In genomic region chr4:184313058-184313709, GRCh38 we compare ENCODE assay signal across 19 cellular contexts.
DNase-seq lines count a peak whose midpoint lies in the region; ATAC-seq, FAIRE-seq and TF ChIP-seq lines count a peak whose summit lies in the region.
"Had no signal": no experiment of that assay in that cellular context is flagged by ENCODE, and none has a peak within 500 bp of the region (broad histone marks: within the 10 kb centered on the region; RNA-seq: fewer than 3 reads in every experiment).

No MANE protein-coding gene starts in this region.

- peak overlapping the region; percentile 92 for H3K9ac ChIP-seq in GM12878 (ENCODE audit: control insufficient read depth, insufficient read depth, low read length)

- ATAC-seq in Right ventricle myocardium inferior, result no peak
- ATAC-seq in GM12878, result 0 out of 3 replicates have a peak, but pooled peaks have one; percentile 0
- ATAC-seq in GM18858 (IDR thresholded peaks at IDR 0.05; ENCODE audit: unreplicated experiment), result no peak
- no peak for ATAC-seq in HG02759 (IDR thresholded peaks at IDR 0.05; ENCODE audit: unreplicated experiment)

- SMC1A ChIA-PET in GM12878 (lab: Charles Lee; ENCODE audit: uncharacterized antibody, unreplicated experiment), result interaction anchor here (0.9 to 17.6 kb wide), 13 partner anchors 14 to 223 kb away, joined by 3 to 325 read pairs (median 32); no protein-coding TSS in a partner anchor

- RAD21 ChIA-PET in GM12878 (lab: Charles Lee; ENCODE audit: unreplicated experiment), result interaction anchor here (0.9 to 14.3 kb wide), 8 partner anchors 16 to 222 kb away, joined by 6 to 323 read pairs (median 103); no protein-coding TSS in a partner anchor

- CTCF ChIA-PET in GM12878 (lab: Yijun Ruan, JAX), result interaction anchor here (1.2 to 10.6 kb wide), 10 partner anchors 16 to 224 kb away, joined by 3 to 105 read pairs (median 17); no protein-coding TSS in a partner anchor

- no peak for FAIRE-seq in GM12878 (lab: Jason Lieb, UNC)

- 0 out of 2 replicates have a peak, but pooled peaks have one; percentile 39 for TF ChIP-seq POLR2A in GM12878 (IDR thresholded peaks at IDR 0.05; ENCODE audit: low read depth, low read length)

- intact Hi-C loops in Right ventricle myocardium inferior (cut with DNase I), result no loop called here
- intact Hi-C loops in GM12878 (cut with micrococcal nuclease; ENCODE audit: unreplicated experiment), result loop anchor here (5.0 kb wide), 1 partner anchor 84 kb away; no protein-coding TSS in a partner anchor

- H3K36me3 ChIP-seq in right atrium auricular region (no peaks in the 10 kb centered on the region), GM12878 (ENCODE audit: control insufficient read depth in 2 of 2, insufficient read depth in 2 of 2, low read length in 1 of 2) (no peaks in the 10 kb centered on the region; a peak in 1 of 4 replicates)
- H3K36me3 ChIP-seq in effector memory CD4-positive, alpha-beta T cell (ENCODE audit: control insufficient read depth, insufficient read depth, low read length), result no peaks in the 10 kb centered on the region
- H3K36me3 ChIP-seq: adrenal gland, HAP-1, left lung had no signal

- TF ChIP-seq RAD21 in GM12878 (IDR thresholded peaks at IDR 0.05; ENCODE audit: insufficient read depth, low read depth, low read length), result no peak

- H4K20me1 ChIP-seq in GM12878 (ENCODE audit: control insufficient read depth, insufficient read depth), result no peaks in the 10 kb centered on the region

- H3K9me3 ChIP-seq in right atrium auricular region (no peaks in the 10 kb centered on the region), GM12878 (replicated peaks; ENCODE audit: control insufficient read depth, insufficient read depth, low read length) (no peaks in the 10 kb centered on the region)
- H3K9me3 ChIP-seq in effector memory CD4-positive, alpha-beta T cell (ENCODE audit: control insufficient read depth, low read length), result no peaks in the 10 kb centered on the region
- H3K9me3 ChIP-seq: adrenal gland, HAP-1, left lung had no signal

- H3K4me3 ChIP-seq in right atrium auricular region (no peak overlapping the region), GM12878 (peak overlapping the region; percentile 75)
- no peak overlapping the region for H3K4me3 ChIP-seq in effector memory CD4-positive, alpha-beta T cell (ENCODE audit: insufficient read depth, low read depth, low read length, poor library complexity, severe bottlenecking)
- H3K4me3 ChIP-seq: adrenal gland, HAP-1, left lung, smooth muscle cell had no signal

- no peaks in the 10 kb centered on the region for H3K4me1 ChIP-seq in right atrium auricular region
- H3K4me1 ChIP-seq in GM12878 (ENCODE audit: control insufficient read depth, insufficient read depth, low read length), result peaks cover 63% of the 10 kb centered on the region
- peaks cover 8% of the 10 kb centered on the region for H3K4me1 ChIP-seq in effector memory CD4-positive, alpha-beta T cell (ENCODE audit: control insufficient read depth, insufficient read depth, low read length, poor library complexity, severe bottlenecking)
- H3K4me1 ChIP-seq: adrenal gland, HAP-1 had no signal

- H3K27ac ChIP-seq in right atrium auricular region, result no peak overlapping the region
- H3K27ac ChIP-seq in GM12878 (ENCODE audit: control insufficient read depth, insufficient read depth), result peak overlapping the region; percentile 94
- no peak overlapping the region for H3K27ac ChIP-seq in effector memory CD4-positive, alpha-beta T cell (ENCODE audit: insufficient read depth, low read length, poor library complexity, severe bottlenecking)
- H3K27ac ChIP-seq: adrenal gland had no signal

- WGBS in GM12878 (ENCODE audit: insufficient coverage, insufficient replicate concordance, low lambda C conversion rate, missing lambda C conversion rate), result 31% methylated on average over 5 of the region's 5 CpGs

- H3K27me3 ChIP-seq in right atrium auricular region, result no peaks in the 10 kb centered on the region
- H3K27me3 ChIP-seq in GM12878 (replicated peaks in 1 of 2; ENCODE audit: control insufficient read depth in 2 of 2, insufficient read depth in 2 of 2, low read length in 1 of 2), result no peaks in the 10 kb centered on the region
- no peaks in the 10 kb centered on the region for H3K27me3 ChIP-seq in effector memory CD4-positive, alpha-beta T cell (replicated peaks; ENCODE audit: control insufficient read depth, insufficient read depth, low read length, poor library complexity, severe bottlenecking)
- H3K27me3 ChIP-seq: adrenal gland, left lung had no signal

- no peak for TF ChIP-seq CTCF in right atrium auricular region (IDR thresholded peaks at IDR 0.05)
- TF ChIP-seq CTCF in GM12878 (IDR thresholded peaks at IDR 0.05 in 2 of 3, conservative IDR thresholded peaks at IDR 0.05 in 1 of 3; ENCODE audit: control insufficient read depth in 2 of 3, extremely low read depth in 1 of 3, insufficient read depth in 1 of 3, low read depth in 3 of 3, low read length in 3 of 3), result no peak

- no peak for TF ChIP-seq EP300 in GM12878 (IDR thresholded peaks at IDR 0.05; ENCODE audit: borderline replicate concordance in 1 of 2, control insufficient read depth in 1 of 2, low read depth in 2 of 2, low read length in 2 of 2)

- peaks cover 52% of the 10 kb centered on the region for H3K79me2 ChIP-seq in GM12878 (ENCODE audit: control insufficient read depth, insufficient read depth, low read length)

- no peak overlapping the region for H2AFZ ChIP-seq in GM12878 (ENCODE audit: control insufficient read depth, low read depth, low read length)

- peak; percentile 50 for DNase-seq in right atrium auricular region (ENCODE audit: low spot score)
- no peak for DNase-seq in Right ventricle myocardium inferior (ENCODE audit: missing footprints)
- DNase-seq in OCI-M1 (lab: John Stamatoyannopoulos, UW), result peak; percentile 84
- no peak for DNase-seq in GM12878 (ENCODE audit: low read depth, low spot score)
- DNase-seq in effector memory CD4-positive, alpha-beta T cell, result no peak
- no peak for DNase-seq in G401 (ENCODE audit: low spot score)
- DNase-seq: activated CD4-positive, alpha-beta T cell treated with anti-CD3 and anti-CD28 coated beads, Interleukin-2, amount 10 ng/mL, durations not matched to agents 7 days and 5 days; CD4-positive, alpha-beta memory T cell; left lung; NCI-H1105; NCI-H2081 treated with DMSO at 0.1 percent for 48 hours; NCI-H510A treated with DMSO at 0.1 percent for 48 hours; stimulated activated CD4-positive, alpha-beta T cell treated with anti-CD3 and anti-CD28 coated beads, Interleukin-4, amount 100 ng/mL, for 24 hours; SW 1271 had no signal

- in situ Hi-C loops in GM12878 (cut with MboI) (no loop called here), G401 (cut with HindIII; ENCODE audit: low sequenced_read_pairs) (no loop called here)

- peak overlapping the region; percentile 83 for H3K4me2 ChIP-seq in GM12878 (ENCODE audit: control insufficient read depth, insufficient read depth)
- H3K4me2 ChIP-seq: smooth muscle cell had no signal

- BruUV-seq in GM12878 (replicated peaks; lab: Mats Ljungman, UMichigan), result no TSS peak

- POLR2A ChIA-PET in GM12878 (lab: Charles Lee), result interaction anchor here (0.7 to 13.5 kb wide), 10 partner anchors 15 to 271 kb away, joined by 3 to 213 read pairs (median 40); no protein-coding TSS in a partner anchor

TF ChIP-seq in GM12878, 131 proteins besides CTCF, POLR2A, EP300 and RAD21 (continues in another document):
- TF ChIP-seq RB1 (IDR thresholded peaks at IDR 0.05; ENCODE audit: borderline replicate concordance) (no peak), ZZZ3 (IDR thresholded peaks at IDR 0.05; ENCODE audit: control insufficient read depth, insufficient read length, low read depth) (no peak), ZNF274 (IDR thresholded peaks at IDR 0.05; ENCODE audit: insufficient read depth, insufficient read length) (no peak), ZNF622 (IDR thresholded peaks at IDR 0.05) (no peak), HDAC2 (IDR thresholded peaks at IDR 0.05) (no peak), POLR2AphosphoS5 (IDR thresholded peaks at IDR 0.05; ENCODE audit: low read length) (peak; percentile 73), IRF4 (IDR thresholded peaks at IDR 0.05; ENCODE audit: low read depth, low read length) (no peak), BACH1 (IDR thresholded peaks at IDR 0.05; ENCODE audit: borderline replicate concordance) (0 out of 2 replicates have a peak, but pooled peaks have one; percentile 32), YY1 (IDR thresholded peaks at IDR 0.05; ENCODE audit: low read depth, low read length) (no peak)
- TF ChIP-seq, protein P1, sequence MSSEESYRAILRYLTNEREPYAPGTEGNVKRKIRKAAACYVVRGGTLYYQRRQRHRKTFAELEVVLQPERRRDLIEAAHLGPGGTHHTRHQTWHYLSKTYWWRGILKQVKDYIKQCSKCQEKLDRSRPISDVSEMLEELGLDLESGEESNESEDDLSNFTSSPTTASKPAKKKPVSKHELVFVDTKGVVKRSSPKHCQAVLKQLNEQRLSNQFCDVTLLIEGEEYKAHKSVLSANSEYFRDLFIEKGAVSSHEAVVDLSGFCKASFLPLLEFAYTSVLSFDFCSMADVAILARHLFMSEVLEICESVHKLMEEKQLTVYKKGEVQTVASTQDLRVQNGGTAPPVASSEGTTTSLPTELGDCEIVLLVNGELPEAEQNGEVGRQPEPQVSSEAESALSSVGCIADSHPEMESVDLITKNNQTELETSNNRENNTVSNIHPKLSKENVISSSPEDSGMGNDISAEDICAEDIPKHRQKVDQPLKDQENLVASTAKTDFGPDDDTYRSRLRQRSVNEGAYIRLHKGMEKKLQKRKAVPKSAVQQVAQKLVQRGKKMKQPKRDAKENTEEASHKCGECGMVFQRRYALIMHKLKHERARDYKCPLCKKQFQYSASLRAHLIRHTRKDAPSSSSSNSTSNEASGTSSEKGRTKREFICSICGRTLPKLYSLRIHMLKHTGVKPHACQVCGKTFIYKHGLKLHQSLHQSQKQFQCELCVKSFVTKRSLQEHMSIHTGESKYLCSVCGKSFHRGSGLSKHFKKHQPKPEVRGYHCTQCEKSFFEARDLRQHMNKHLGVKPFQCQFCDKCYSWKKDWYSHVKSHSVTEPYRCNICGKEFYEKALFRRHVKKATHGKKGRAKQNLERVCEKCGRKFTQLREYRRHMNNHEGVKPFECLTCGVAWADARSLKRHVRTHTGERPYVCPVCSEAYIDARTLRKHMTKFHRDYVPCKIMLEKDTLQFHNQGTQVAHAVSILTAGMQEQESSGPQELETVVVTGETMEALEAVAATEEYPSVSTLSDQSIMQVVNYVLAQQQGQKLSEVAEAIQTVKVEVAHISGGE (CRISPR knock-in tag; IDR thresholded peaks at IDR 0.05), result no peak
- TF ChIP-seq, protein P2, sequence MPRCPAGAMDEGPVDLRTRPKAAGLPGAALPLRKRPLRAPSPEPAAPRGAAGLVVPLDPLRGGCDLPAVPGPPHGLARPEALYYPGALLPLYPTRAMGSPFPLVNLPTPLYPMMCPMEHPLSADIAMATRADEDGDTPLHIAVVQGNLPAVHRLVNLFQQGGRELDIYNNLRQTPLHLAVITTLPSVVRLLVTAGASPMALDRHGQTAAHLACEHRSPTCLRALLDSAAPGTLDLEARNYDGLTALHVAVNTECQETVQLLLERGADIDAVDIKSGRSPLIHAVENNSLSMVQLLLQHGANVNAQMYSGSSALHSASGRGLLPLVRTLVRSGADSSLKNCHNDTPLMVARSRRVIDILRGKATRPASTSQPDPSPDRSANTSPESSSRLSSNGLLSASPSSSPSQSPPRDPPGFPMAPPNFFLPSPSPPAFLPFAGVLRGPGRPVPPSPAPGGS (IDR thresholded peaks at IDR 0.05; ENCODE audit: borderline replicate concordance, insufficient read depth, low read depth, low read length, poor library complexity, severe bottlenecking), result no peak

Comparison
In these comparisons a context has a peak if more than half of its experiments do, and no peak if none do; other contexts are left out.
1. DNase-seq: peak in right atrium auricular region (single experiment) and OCI-M1 (single experiment); none in Right ventricle myocardium inferior (single experiment), GM12878 (single experiment), effector memory CD4-positive, alpha-beta T cell (0 of 3) and G401 (single experiment).